In the genomic region with DNA sequence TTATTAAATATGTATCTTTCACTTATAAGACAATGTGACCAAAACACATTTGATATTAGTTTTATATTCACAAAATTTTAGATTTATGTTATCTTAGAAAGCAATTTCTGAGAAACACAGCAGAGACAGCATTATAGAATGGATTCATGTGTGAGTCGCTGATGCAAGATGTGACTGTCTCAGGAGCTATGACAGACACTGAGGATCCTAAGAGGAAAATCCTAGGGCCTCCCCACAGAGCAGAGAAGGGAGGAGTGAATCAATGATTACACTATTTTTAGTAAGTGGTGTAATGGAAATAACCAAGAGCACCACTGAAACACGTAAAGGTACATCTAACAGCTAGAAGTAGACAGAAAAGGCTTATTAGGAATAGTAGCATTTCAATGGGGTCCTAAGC, we compare ENCODE assay signal across 24 cellular contexts.
"Had no signal": no experiment of that assay in that cellular context is flagged by ENCODE, and none has a peak within 500 bp of the region (broad histone marks: within the 10 kb centered on the region; RNA-seq: fewer than 3 reads in every experiment).

No MANE protein-coding gene starts in this region.

- H3K9me3 Mint-ChIP-seq: activated CD8-positive, alpha-beta T cell treated with anti-CD3 and anti-CD28 coated beads for 36 hours; activated naive CD4-positive, alpha-beta T cell treated with anti-CD3 and anti-CD28 coated beads, Interleukin-2, amount 50 U/mL, for 24 hours; activated T-cell treated with anti-CD3 and anti-CD28 coated beads, Interleukin-2, amount 50 U/mL, for 72 hours; activated T-helper 2 cell treated with anti-CD3 and anti-CD28 coated beads, Interferon-gamma antibody, Interleukin-2, Interleukin-4, amounts not matched to agents 10 μg/mL and 5 μg/mL and 100 μg/mL, durations not matched to agents 14 hours and 24 hours and 36 hours had no signal

- H3K4me1 Mint-ChIP-seq: activated naive CD4-positive, alpha-beta T cell treated with anti-CD3 and anti-CD28 coated beads, Interleukin-2, amount 50 U/mL, for 24 hours had no signal

- H3K36me3 Mint-ChIP-seq: activated naive CD4-positive, alpha-beta T cell treated with anti-CD3 and anti-CD28 coated beads, Interleukin-2, amount 50 U/mL, for 24 hours had no signal

- DNase-seq: activated CD4-positive, alpha-beta T cell treated with anti-CD3 and anti-CD28 coated beads for 4 hours; activated CD8-positive, alpha-beta memory T cell treated with anti-CD3 and anti-CD28 coated beads, Interleukin-2, amount 50 U/mL, for 4 hours; activated CD8-positive, alpha-beta T cell treated with anti-CD3 and anti-CD28 coated beads for 36 hours; activated T-cell treated with anti-CD3 and anti-CD28 coated beads, Interleukin-2, amount 50 U/mL, for 72 hours; aorta; body of pancreas; NCI-H1092; NCI-H1417 treated with DMSO at 0.1 percent for 48 hours; NCI-H1694; NCI-H2029 treated with DMSO at 0.1 percent for 48 hours; NCI-H345; NCI-H510A; NCI-H526 treated with DMSO at 0.1 percent for 48 hours; NCI-H82; Right ventricle myocardium superior; RPMI8226; SJCRH30; SK-N-SH; T-helper 1 cell; WERI-Rb-1 had no signal

- H3K9me3 ChIP-seq: body of pancreas, SJCRH30, SK-N-SH had no signal

- H3K4me2 ChIP-seq: KMS-11, SK-N-SH had no signal

- H3K36me3 ChIP-seq: SJCRH30, WERI-Rb-1 had no signal

- H3K27me3 ChIP-seq: body of pancreas, SJCRH30 had no signal

- H3K9ac ChIP-seq: KMS-11, SK-N-SH had no signal

- H3K27ac Mint-ChIP-seq: activated CD8-positive, alpha-beta T cell treated with anti-CD3 and anti-CD28 coated beads for 36 hours; activated naive CD4-positive, alpha-beta T cell treated with anti-CD3 and anti-CD28 coated beads, Interleukin-2, amount 50 U/mL, for 24 hours; activated T-cell treated with anti-CD3 and anti-CD28 coated beads, Interleukin-2, amount 50 U/mL, for 72 hours; activated T-helper 2 cell treated with anti-CD3 and anti-CD28 coated beads, Interferon-gamma antibody, Interleukin-2, Interleukin-4, amounts not matched to agents 10 μg/mL and 5 μg/mL and 100 μg/mL, durations not matched to agents 14 hours and 24 hours and 36 hours had no signal

- ATAC-seq: activated CD8-positive, alpha-beta T cell treated with anti-CD3 and anti-CD28 coated beads for 36 hours; activated T-cell treated with anti-CD3 and anti-CD28 coated beads, Interleukin-2, amount 50 U/mL, for 72 hours; body of pancreas had no signal

- H3K4me3 Mint-ChIP-seq: activated CD8-positive, alpha-beta T cell treated with anti-CD3 and anti-CD28 coated beads for 36 hours; activated naive CD4-positive, alpha-beta T cell treated with anti-CD3 and anti-CD28 coated beads, Interleukin-2, amount 50 U/mL, for 24 hours; activated T-cell treated with anti-CD3 and anti-CD28 coated beads, Interleukin-2, amount 50 U/mL, for 72 hours had no signal

- H3K27ac ChIP-seq: body of pancreas, KMS-11, SJCRH30, WERI-Rb-1 had no signal

- H3K27me3 Mint-ChIP-seq: activated CD8-positive, alpha-beta T cell treated with anti-CD3 and anti-CD28 coated beads for 36 hours had no signal

- H3K4me3 ChIP-seq: body of pancreas, SJCRH30 had no signal

- H3K4me1 ChIP-seq: SJCRH30 had no signal

- FAIRE-seq: bronchial epithelial cell had no signal
